In genomic region chr9:133825555-133826198, GRCh38 we compare ENCODE assay signal across 17 cellular contexts.
DNase-seq lines count a peak whose midpoint lies in the region; ATAC-seq, FAIRE-seq and TF ChIP-seq lines count a peak whose summit lies in the region.
"Had no signal": no experiment of that assay in that cellular context is flagged by ENCODE, and none has a peak within 500 bp of the region (broad histone marks: within the 10 kb centered on the region; RNA-seq: fewer than 3 reads in every experiment).

No MANE protein-coding gene starts in this region.

- H4K20me1 ChIP-seq in astrocyte (ENCODE audit: insufficient read depth, low read length), result peaks cover 60% of the 10 kb centered on the region

- no peak for ATAC-seq in stimulated activated memory B cell treated with anti-CD40 and anti-IgM and Interleukin-4, amounts not matched to agents 10 μg/mL and 1 μg/mL and 100 μg/mL, for 72 hours
- no peak for ATAC-seq in body of pancreas
- ATAC-seq: left colon had no signal

- intact Hi-C loops in body of pancreas (cut with DNase I), result no loop called here

- H3K4me1 Mint-ChIP-seq in astrocyte (ENCODE audit: low read depth, unreplicated experiment), result peaks cover 22% of the 10 kb centered on the region
- peaks cover 87% of the 10 kb centered on the region for H3K4me1 Mint-ChIP-seq in stimulated activated memory B cell treated with anti-CD40 and anti-IgM and Interleukin-4, amounts not matched to agents 10 μg/mL and 1 μg/mL and 100 μg/mL, for 72 hours

- H3K27me3 ChIP-seq in astrocyte (ENCODE audit: insufficient read depth, low read length) (no peaks in the 10 kb centered on the region), iPS-15b (ENCODE audit: control insufficient read depth, insufficient read depth, low read length) (no peaks in the 10 kb centered on the region), body of pancreas (no peaks in the 10 kb centered on the region)
- H3K27me3 ChIP-seq: heart left ventricle, neutrophil, tibial nerve had no signal

- H3K79me2 ChIP-seq in astrocyte (ENCODE audit: insufficient read depth, low read length), result peaks cover 2% of the 10 kb centered on the region

- 82 to 91% methylated on average over 16 to 17 of the region's 17 CpGs for WGBS in body of pancreas, 2 donors

- DNase-seq in NCI-H2107 treated with DMSO at 0.1 percent for 48 hours (lab: John Stamatoyannopoulos, UW; ENCODE audit: unreplicated experiment), result peak; percentile 30
- no peak for DNase-seq in NCI-H2107 (lab: John Stamatoyannopoulos, UW)
- DNase-seq in astrocyte (ENCODE audit: low read depth), result peak; percentile 7
- DNase-seq in NCI-H1092 (lab: John Stamatoyannopoulos, UW), result no peak
- DNase-seq in body of pancreas, result no peak
- DNase-seq in COR-L47 (lab: John Stamatoyannopoulos, UW), result no peak
- DNase-seq: activated CD4-positive, CD25-positive, alpha-beta regulatory T cell; activated T-cell treated with anti-CD3 and anti-CD28 coated beads, Interleukin-2, amount 50 U/mL, for 1 hour; left colon; stimulated activated CD4-positive, alpha-beta T cell treated with anti-CD3 and anti-CD28 coated beads, Interleukin-15, amount 100 ng/mL, for 24 hours had no signal

- TF ChIP-seq POLR2A in body of pancreas (IDR thresholded peaks at IDR 0.05), result no peak

- H3K9ac ChIP-seq in astrocyte (ENCODE audit: low read length) (no peak overlapping the region), iPS-15b (ENCODE audit: low read depth, low read length) (peak overlapping the region; percentile 37)

- no peak overlapping the region for H3K4me2 ChIP-seq in astrocyte (ENCODE audit: low read length)

- H3K36me3 Mint-ChIP-seq in astrocyte (ENCODE audit: low read depth, unreplicated experiment), result peaks cover 29% of the 10 kb centered on the region
- peaks cover 31% of the 10 kb centered on the region for H3K36me3 Mint-ChIP-seq in stimulated activated memory B cell treated with anti-CD40 and anti-IgM and Interleukin-4, amounts not matched to agents 10 μg/mL and 1 μg/mL and 100 μg/mL, for 72 hours

- H2AFZ ChIP-seq in astrocyte (ENCODE audit: low read depth, low read length), result no peak overlapping the region

- no peak for FAIRE-seq in astrocyte (lab: Jason Lieb, UNC)

- H3K4me3 ChIP-seq in astrocyte (ENCODE audit: insufficient read depth, low read depth, low read length) (no peak overlapping the region), iPS-15b (ENCODE audit: low read depth, low read length) (no peak overlapping the region), body of pancreas (no peak overlapping the region)
- H3K4me3 ChIP-seq: heart left ventricle, tibial nerve had no signal

- no peaks in the 10 kb centered on the region for H3K4me1 ChIP-seq in astrocyte (ENCODE audit: insufficient read depth, low read length)
- peaks cover 8% of the 10 kb centered on the region for H3K4me1 ChIP-seq in iPS-15b (ENCODE audit: control insufficient read depth, insufficient read depth, low read length)
- H3K4me1 ChIP-seq in body of pancreas, result no peaks in the 10 kb centered on the region

- H3K9me3 ChIP-seq in astrocyte (ENCODE audit: insufficient read depth, low read depth, low read length) (no peaks in the 10 kb centered on the region), iPS-15b (ENCODE audit: control insufficient read depth, insufficient read depth, low read length) (no peaks in the 10 kb centered on the region), body of pancreas (no peaks in the 10 kb centered on the region)
- H3K9me3 ChIP-seq: heart left ventricle, neutrophil, tibial nerve had no signal

- H3K27ac Mint-ChIP-seq in astrocyte (ENCODE audit: unreplicated experiment), result no peak overlapping the region
- peak overlapping the region; percentile 95 for H3K27ac Mint-ChIP-seq in stimulated activated memory B cell treated with anti-CD40 and anti-IgM and Interleukin-4, amounts not matched to agents 10 μg/mL and 1 μg/mL and 100 μg/mL, for 72 hours

- no peak overlapping the region for H3K4me3 Mint-ChIP-seq in astrocyte (ENCODE audit: unreplicated experiment)
- H3K4me3 Mint-ChIP-seq in stimulated activated memory B cell treated with anti-CD40 and anti-IgM and Interleukin-4, amounts not matched to agents 10 μg/mL and 1 μg/mL and 100 μg/mL, for 72 hours, result no peak overlapping the region

- peaks cover 2% of the 10 kb centered on the region for H3K36me3 ChIP-seq in astrocyte (ENCODE audit: insufficient read depth, low read length)
- H3K36me3 ChIP-seq in iPS-15b (ENCODE audit: control insufficient read depth, insufficient read depth, low read length), result no peaks in the 10 kb centered on the region
- H3K36me3 ChIP-seq in body of pancreas (replicated peaks in 1 of 2; ENCODE audit: insufficient read depth in 1 of 2, low read depth in 2 of 2), result peaks cover 0 to 2% of the 10 kb centered on the region in 2 donors
- H3K36me3 ChIP-seq: heart left ventricle, neutrophil, tibial nerve had no signal

- H3K27ac ChIP-seq in astrocyte (ENCODE audit: low read depth, low read length), result no peak overlapping the region
- no peak overlapping the region for H3K27ac ChIP-seq in body of pancreas
- H3K27ac ChIP-seq: 22Rv1, heart left ventricle, HL-60, neutrophil, tibial nerve had no signal

- H3K9me3 Mint-ChIP-seq in astrocyte (ENCODE audit: unreplicated experiment), result no peaks in the 10 kb centered on the region
- H3K9me3 Mint-ChIP-seq in stimulated activated memory B cell treated with anti-CD40 and anti-IgM and Interleukin-4, amounts not matched to agents 10 μg/mL and 1 μg/mL and 100 μg/mL, for 72 hours, result no peaks in the 10 kb centered on the region

- TF ChIP-seq CTCF in astrocyte (IDR thresholded peaks at IDR 0.05; ENCODE audit: insufficient read depth, low read depth, low read length) (no peak), body of pancreas (IDR thresholded peaks at IDR 0.05) (no peak)

- no peaks in the 10 kb centered on the region for H3K27me3 Mint-ChIP-seq in astrocyte (ENCODE audit: low read depth, unreplicated experiment)
- no peaks in the 10 kb centered on the region for H3K27me3 Mint-ChIP-seq in stimulated activated memory B cell treated with anti-CD40 and anti-IgM and Interleukin-4, amounts not matched to agents 10 μg/mL and 1 μg/mL and 100 μg/mL, for 72 hours

Comparison
In these comparisons a context has a peak if more than half of its experiments do, and no peak if none do; other contexts are left out.
1. DNase-seq: peak in NCI-H2107 treated with DMSO at 0.1 percent for 48 hours (single experiment) and astrocyte (single experiment); none in NCI-H2107 (single experiment), NCI-H1092 (single experiment), body of pancreas (0 of 4) and COR-L47 (single experiment).